ENCODE assay signal across 1 cellular context in genomic region chr10:131231965-131232541, GRCh38.
TF ChIP-seq lines count a peak whose summit lies in the region.

No MANE protein-coding gene starts in this region.

TF ChIP-seq in WTC11, 78 proteins besides CTCF, POLR2A, EP300 and RAD21 (continued from another document):
- TF ChIP-seq PRRX2 (CRISPR knock-in tag; IDR thresholded peaks at IDR 0.05), result no peak
- TF ChIP-seq MLX (CRISPR knock-in tag; IDR thresholded peaks at IDR 0.05), result no peak
TF ChIP-seq in WTC11: peak in this region for 0.
